In genomic region chr6:168046696-168047095, GRCh38 we compare ENCODE assay signal across 34 cellular contexts. TPM values are rescaled to one million over a fixed set of nuclear protein-coding genes. Genes with fewer than 3 reads are reported as not detected.
"Had no signal": no experiment of that assay in that cellular context is flagged by ENCODE, and none has a peak within 500 bp of the region (broad histone marks: within the 10 kb centered on the region; RNA-seq: fewer than 3 reads in every experiment).

No MANE protein-coding gene starts in this region.

- DNase-seq: activated CD4-positive, alpha-beta memory T cell treated with anti-CD3 and anti-CD28 coated beads, Interleukin-2, amount 10 ng/mL, durations not matched to agents 7 days and 5 days; activated CD4-positive, alpha-beta T cell treated with anti-CD3 and anti-CD28 coated beads for 1 hour; activated CD4-positive, alpha-beta T cell treated with anti-CD3 and anti-CD28 coated beads for 4 hours; activated CD4-positive, alpha-beta T cell treated with anti-CD3 and anti-CD28 coated beads, Interleukin-2, amount 10 ng/mL, durations not matched to agents 7 days and 5 days; activated CD4-positive, alpha-beta T cell treated with anti-CD3 and anti-CD28 coated beads, Interleukin-2, amount 50 U/mL, for 4 hours; activated CD8-positive, alpha-beta memory T cell treated with anti-CD3 and anti-CD28 coated beads, Interleukin-2, amount 50 U/mL, for 48 hours; activated gamma-delta T cell; activated naive CD4-positive, alpha-beta T cell; activated naive CD4-positive, alpha-beta T cell treated with anti-CD3 and anti-CD28 coated beads, Interleukin-2, amount 10 ng/mL, durations not matched to agents 7 days and 5 days; activated naive CD8-positive, alpha-beta T cell treated with anti-CD3 and anti-CD28 coated beads, Interleukin-2, amount 10 ng/mL, durations not matched to agents 7 days and 5 days; activated T-cell treated with anti-CD3 and anti-CD28 coated beads for 4 hours; activated T-cell treated with anti-CD3 and anti-CD28 coated beads, Interleukin-2, amount 50 U/mL, for 24 hours; activated T-cell treated with anti-CD3 and anti-CD28 coated beads, Interleukin-2, amount 50 U/mL, for 72 hours; central memory CD4-positive, alpha-beta T cell; cerebellar nuclear complex; effector memory CD4-positive, alpha-beta T cell; endodermal cell; erythroblast; foreskin keratinocyte; T-helper 2 cell had no signal

- H3K27me3 Mint-ChIP-seq: activated CD4-positive, alpha-beta memory T cell treated with anti-CD3 and anti-CD28 coated beads, Interleukin-2, amount 10 ng/mL, durations not matched to agents 7 days and 5 days; activated CD4-positive, alpha-beta T cell treated with anti-CD3 and anti-CD28 coated beads, Interleukin-2, amount 10 ng/mL, durations not matched to agents 7 days and 5 days; activated naive CD4-positive, alpha-beta T cell treated with anti-CD3 and anti-CD28 coated beads, Interleukin-2, amount 10 ng/mL, durations not matched to agents 7 days and 5 days; activated naive CD8-positive, alpha-beta T cell treated with anti-CD3 and anti-CD28 coated beads, Interleukin-2, amount 10 ng/mL, durations not matched to agents 7 days and 5 days; activated T-cell treated with anti-CD3 and anti-CD28 coated beads, Interleukin-2, amount 50 U/mL, for 24 hours; brain; dendritic cell treated with granulocyte-macrophage colony-stimulating factor and Interleukin-4, amounts not matched to agents 40 ng/mL and 50 ng/mL, for 4 days had no signal

- H3K9me3 ChIP-seq: ascending aorta, esophagus muscularis mucosa, gastroesophageal sphincter had no signal

- H3K4me1 Mint-ChIP-seq: activated CD4-positive, alpha-beta memory T cell treated with anti-CD3 and anti-CD28 coated beads, Interleukin-2, amount 10 ng/mL, durations not matched to agents 7 days and 5 days; activated CD4-positive, alpha-beta T cell treated with anti-CD3 and anti-CD28 coated beads, Interleukin-2, amount 10 ng/mL, durations not matched to agents 7 days and 5 days; activated naive CD4-positive, alpha-beta T cell treated with anti-CD3 and anti-CD28 coated beads, Interleukin-2, amount 10 ng/mL, durations not matched to agents 7 days and 5 days; activated naive CD8-positive, alpha-beta T cell treated with anti-CD3 and anti-CD28 coated beads, Interleukin-2, amount 10 ng/mL, durations not matched to agents 7 days and 5 days; endodermal cell; WTC11 had no signal

- H3K27ac Mint-ChIP-seq: activated CD4-positive, alpha-beta memory T cell treated with anti-CD3 and anti-CD28 coated beads, Interleukin-2, amount 10 ng/mL, durations not matched to agents 7 days and 5 days; activated CD4-positive, alpha-beta T cell treated with anti-CD3 and anti-CD28 coated beads, Interleukin-2, amount 10 ng/mL, durations not matched to agents 7 days and 5 days; activated naive CD4-positive, alpha-beta T cell treated with anti-CD3 and anti-CD28 coated beads, Interleukin-2, amount 10 ng/mL, durations not matched to agents 7 days and 5 days; activated naive CD4-positive, alpha-beta T cell treated with anti-CD3 and anti-CD28 coated beads, Interleukin-2, amount 50 U/mL, for 72 hours; activated naive CD8-positive, alpha-beta T cell treated with anti-CD3 and anti-CD28 coated beads, Interleukin-2, amount 10 ng/mL, durations not matched to agents 7 days and 5 days; activated T-cell treated with anti-CD3 and anti-CD28 coated beads, Interleukin-2, amount 50 U/mL, for 24 hours; activated T-cell treated with anti-CD3 and anti-CD28 coated beads, Interleukin-2, amount 50 U/mL, for 72 hours; dendritic cell treated with granulocyte-macrophage colony-stimulating factor and Interleukin-4, amounts not matched to agents 40 ng/mL and 50 ng/mL, for 4 days; endodermal cell; WTC11 had no signal

- H3K27ac ChIP-seq: ascending aorta, breast epithelium, cardiac muscle cell, coronary artery, esophagus muscularis mucosa, foreskin keratinocyte, gastroesophageal sphincter, VCaP had no signal

- H3K4me1 ChIP-seq: ascending aorta, breast epithelium, foreskin keratinocyte had no signal

- H3K27me3 ChIP-seq: ascending aorta, breast epithelium, cardiac muscle cell, dorsolateral prefrontal cortex, esophagus muscularis mucosa, foreskin keratinocyte, gastroesophageal sphincter had no signal

- H3K4me3 ChIP-seq: ascending aorta, breast epithelium, cardiac muscle cell, coronary artery, dorsolateral prefrontal cortex, esophagus muscularis mucosa, gastroesophageal sphincter had no signal

- H3K9me3 Mint-ChIP-seq: activated CD4-positive, alpha-beta memory T cell treated with anti-CD3 and anti-CD28 coated beads, Interleukin-2, amount 10 ng/mL, durations not matched to agents 7 days and 5 days; activated CD4-positive, alpha-beta T cell treated with anti-CD3 and anti-CD28 coated beads, Interleukin-2, amount 10 ng/mL, durations not matched to agents 7 days and 5 days; activated naive CD4-positive, alpha-beta T cell treated with anti-CD3 and anti-CD28 coated beads, Interleukin-2, amount 50 U/mL, for 72 hours; activated naive CD8-positive, alpha-beta T cell treated with anti-CD3 and anti-CD28 coated beads, Interleukin-2, amount 10 ng/mL, durations not matched to agents 7 days and 5 days; activated T-cell treated with anti-CD3 and anti-CD28 coated beads, Interleukin-2, amount 50 U/mL, for 24 hours; activated T-cell treated with anti-CD3 and anti-CD28 coated beads, Interleukin-2, amount 50 U/mL, for 72 hours; WTC11 had no signal

- H3K36me3 ChIP-seq: ascending aorta, breast epithelium, cardiac muscle cell, esophagus muscularis mucosa, gastroesophageal sphincter had no signal

- H3K36me3 Mint-ChIP-seq: activated naive CD4-positive, alpha-beta T cell treated with anti-CD3 and anti-CD28 coated beads, Interleukin-2, amount 10 ng/mL, durations not matched to agents 7 days and 5 days; activated naive CD8-positive, alpha-beta T cell treated with anti-CD3 and anti-CD28 coated beads, Interleukin-2, amount 10 ng/mL, durations not matched to agents 7 days and 5 days; brain had no signal

- ATAC-seq: activated naive CD4-positive, alpha-beta T cell treated with anti-CD3 and anti-CD28 coated beads, Interleukin-2, amount 50 U/mL, for 72 hours; activated T-cell treated with anti-CD3 and anti-CD28 coated beads, Interleukin-2, amount 50 U/mL, for 72 hours; foreskin keratinocyte; gastroesophageal sphincter; WTC11 had no signal

- H3K4me3 Mint-ChIP-seq: activated CD4-positive, alpha-beta memory T cell treated with anti-CD3 and anti-CD28 coated beads, Interleukin-2, amount 10 ng/mL, durations not matched to agents 7 days and 5 days; activated CD4-positive, alpha-beta T cell treated with anti-CD3 and anti-CD28 coated beads, Interleukin-2, amount 10 ng/mL, durations not matched to agents 7 days and 5 days; activated naive CD4-positive, alpha-beta T cell treated with anti-CD3 and anti-CD28 coated beads, Interleukin-2, amount 10 ng/mL, durations not matched to agents 7 days and 5 days; activated naive CD8-positive, alpha-beta T cell treated with anti-CD3 and anti-CD28 coated beads, Interleukin-2, amount 10 ng/mL, durations not matched to agents 7 days and 5 days; activated T-cell treated with anti-CD3 and anti-CD28 coated beads, Interleukin-2, amount 50 U/mL, for 24 hours; activated T-cell treated with anti-CD3 and anti-CD28 coated beads, Interleukin-2, amount 50 U/mL, for 72 hours; brain; dendritic cell treated with granulocyte-macrophage colony-stimulating factor and Interleukin-4, amounts not matched to agents 40 ng/mL and 50 ng/mL, for 4 days; endodermal cell; WTC11 had no signal

RNA-seq across cellular contexts. Expression of gene FRMD1, which starts 32.3 kb away (rescaled TPM):
- total RNA-seq: activated CD4-positive, alpha-beta memory T cell treated with anti-CD3 and anti-CD28 coated beads, Interleukin-2, amount 10 ng/mL, durations not matched to agents 7 days and 5 days; activated CD4-positive, alpha-beta T cell treated with anti-CD3 and anti-CD28 coated beads, Interleukin-2, amount 10 ng/mL, durations not matched to agents 7 days and 5 days; activated naive CD4-positive, alpha-beta T cell treated with anti-CD3 and anti-CD28 coated beads, Interleukin-2, amount 50 U/mL, for 72 hours; activated naive CD8-positive, alpha-beta T cell treated with anti-CD3 and anti-CD28 coated beads, Interleukin-2, amount 10 ng/mL, durations not matched to agents 7 days and 5 days; ascending aorta; endodermal cell; foreskin keratinocyte; glomerular endothelial cell; T-helper 1 cell treated with Interleukin-12 subunit alpha and Interleukin-12 subunit beta and Interleukin-4 antibody, amounts not matched to agents 30 ng/mL and 1 ng/mL, for 36 hours had no signal
- polyA plus RNA-seq: cardiac muscle cell, foreskin keratinocyte had no signal

RNA-seq across cellular contexts. Expression of gene KIF25, which starts 49.2 kb away (rescaled TPM):
- total RNA-seq: activated CD4-positive, alpha-beta memory T cell treated with anti-CD3 and anti-CD28 coated beads, Interleukin-2, amount 10 ng/mL, durations not matched to agents 7 days and 5 days; activated CD4-positive, alpha-beta T cell treated with anti-CD3 and anti-CD28 coated beads, Interleukin-2, amount 10 ng/mL, durations not matched to agents 7 days and 5 days; activated naive CD4-positive, alpha-beta T cell treated with anti-CD3 and anti-CD28 coated beads, Interleukin-2, amount 50 U/mL, for 72 hours; activated naive CD8-positive, alpha-beta T cell treated with anti-CD3 and anti-CD28 coated beads, Interleukin-2, amount 10 ng/mL, durations not matched to agents 7 days and 5 days; ascending aorta; foreskin keratinocyte; glomerular endothelial cell; T-helper 1 cell treated with Interleukin-12 subunit alpha and Interleukin-12 subunit beta and Interleukin-4 antibody, amounts not matched to agents 30 ng/mL and 1 ng/mL, for 36 hours had no signal
- polyA plus RNA-seq: foreskin keratinocyte had no signal
